Comparison of ENCODE assay signal across 9 cellular contexts in the genomic region with DNA sequence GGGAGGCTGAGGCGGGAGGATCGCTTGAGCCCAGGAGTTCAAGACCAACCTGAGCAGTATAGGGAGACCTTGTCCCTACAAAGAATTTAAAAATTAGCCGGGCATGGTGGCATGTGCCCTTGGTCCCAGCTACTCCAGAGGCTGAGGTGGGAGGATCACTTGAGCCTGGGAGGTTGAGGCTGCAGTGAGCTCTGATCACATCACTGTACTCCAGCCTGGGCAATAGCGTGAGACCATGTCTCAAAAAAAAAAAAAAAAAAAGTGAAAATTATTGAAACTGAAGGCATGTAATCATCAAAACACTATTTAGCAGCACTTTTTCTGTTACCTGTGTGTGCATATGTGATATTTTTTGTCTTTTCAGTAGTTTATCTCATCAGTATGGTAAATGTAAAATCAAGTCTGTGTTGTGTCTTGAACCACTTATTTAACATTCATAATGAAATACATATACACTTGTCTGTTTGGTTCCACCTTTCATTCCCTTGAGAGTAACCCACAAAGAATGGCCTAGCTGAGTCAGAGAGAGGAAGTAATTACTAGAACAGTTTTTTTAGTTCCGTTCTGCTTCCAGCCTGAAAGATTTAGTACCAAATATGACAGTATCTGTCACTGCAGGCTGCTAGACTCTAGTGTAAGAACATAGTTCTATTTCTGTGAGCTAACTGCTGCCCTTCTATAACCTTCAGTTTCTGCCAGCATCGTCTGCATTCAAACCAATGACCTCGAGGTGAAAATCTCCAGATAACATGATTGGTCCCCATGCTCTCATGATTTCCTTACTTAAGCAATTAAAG.
DNase-seq lines count a peak whose midpoint lies in the region; ATAC-seq and TF ChIP-seq lines count a peak whose summit lies in the region.
"Had no signal": no experiment of that assay in that cellular context is flagged by ENCODE, and none has a peak within 500 bp of the region (broad histone marks: within the 10 kb centered on the region; RNA-seq: fewer than 3 reads in every experiment).

No MANE protein-coding gene starts in this region.

- no peak for TF ChIP-seq CTCF in mucosa of descending colon (IDR thresholded peaks at IDR 0.05)

- peaks cover 9% of the 10 kb centered on the region for H3K4me1 Mint-ChIP-seq in activated T-helper 1 cell treated with anti-CD3 and anti-CD28 coated beads, Interleukin-12 subunit alpha, Interleukin-12 subunit beta, Interleukin-2, Interleukin-4 antibody, amounts not matched to agents 30 ng/mL and 10 ng/mL and 1 ng/mL, durations not matched to agents 14 hours and 24 hours and 36 hours (ENCODE audit: low read depth)

- DNase-seq in GF-D8 (lab: John Stamatoyannopoulos, UW) (peak; percentile 23), mucosa of descending colon (no peak), NCI-H526 treated with DMSO at 0.1 percent for 48 hours (lab: John Stamatoyannopoulos, UW) (no peak), NCI-H2227 treated with DMSO at 0.1 percent for 48 hours (lab: John Stamatoyannopoulos, UW) (no peak)
- no peak for DNase-seq in activated T-helper 1 cell treated with anti-CD3 and anti-CD28 coated beads, Interleukin-12 subunit alpha, Interleukin-12 subunit beta, Interleukin-2, Interleukin-4 antibody, amounts not matched to agents 30 ng/mL and 10 ng/mL and 1 ng/mL, durations not matched to agents 14 hours and 24 hours and 36 hours (ENCODE audit: low spot score)
- DNase-seq in activated CD4-positive, alpha-beta T cell treated with anti-CD3 and anti-CD28 coated beads for 48 hours = no peak

- ATAC-seq in GM21381 (IDR thresholded peaks at IDR 0.05; ENCODE audit: unreplicated experiment) = peak; percentile 97
- ATAC-seq in HG03558 (IDR thresholded peaks at IDR 0.05; ENCODE audit: extremely low read depth, unreplicated experiment) = peak; percentile 94
- peak; percentile 36 for ATAC-seq in mucosa of descending colon
- ATAC-seq: Panc1 had no signal

- no peaks in the 10 kb centered on the region for H3K36me3 ChIP-seq in mucosa of descending colon (ENCODE audit: low read depth)

- H3K9me3 ChIP-seq in mucosa of descending colon = no peaks in the 10 kb centered on the region

- H3K4me1 ChIP-seq in mucosa of descending colon (ENCODE audit: low read depth) = no peaks in the 10 kb centered on the region

- H3K27ac Mint-ChIP-seq in activated T-helper 1 cell treated with anti-CD3 and anti-CD28 coated beads, Interleukin-12 subunit alpha, Interleukin-12 subunit beta, Interleukin-2, Interleukin-4 antibody, amounts not matched to agents 30 ng/mL and 10 ng/mL and 1 ng/mL, durations not matched to agents 14 hours and 24 hours and 36 hours = peak overlapping the region; percentile 64

- H3K4me3 Mint-ChIP-seq in activated T-helper 1 cell treated with anti-CD3 and anti-CD28 coated beads, Interleukin-12 subunit alpha, Interleukin-12 subunit beta, Interleukin-2, Interleukin-4 antibody, amounts not matched to agents 30 ng/mL and 10 ng/mL and 1 ng/mL, durations not matched to agents 14 hours and 24 hours and 36 hours = no peak overlapping the region

- intact Hi-C loops in activated T-helper 1 cell treated with anti-CD3 and anti-CD28 coated beads, Interleukin-12 subunit alpha, Interleukin-12 subunit beta, Interleukin-2, Interleukin-4 antibody, amounts not matched to agents 30 ng/mL and 10 ng/mL and 1 ng/mL, durations not matched to agents 14 hours and 24 hours and 36 hours (cut with micrococcal nuclease) = loop anchor here (2.0 kb wide), 1 partner anchor 178 kb away; no protein-coding TSS in a partner anchor
- intact Hi-C loops in mucosa of descending colon (cut with DNase I, micrococcal nuclease) = no loop called here

- no peaks in the 10 kb centered on the region for H3K27me3 Mint-ChIP-seq in activated T-helper 1 cell treated with anti-CD3 and anti-CD28 coated beads, Interleukin-12 subunit alpha, Interleukin-12 subunit beta, Interleukin-2, Interleukin-4 antibody, amounts not matched to agents 30 ng/mL and 10 ng/mL and 1 ng/mL, durations not matched to agents 14 hours and 24 hours and 36 hours (ENCODE audit: insufficient read depth)

- no peaks in the 10 kb centered on the region for H3K9me3 Mint-ChIP-seq in activated T-helper 1 cell treated with anti-CD3 and anti-CD28 coated beads, Interleukin-12 subunit alpha, Interleukin-12 subunit beta, Interleukin-2, Interleukin-4 antibody, amounts not matched to agents 30 ng/mL and 10 ng/mL and 1 ng/mL, durations not matched to agents 14 hours and 24 hours and 36 hours

- H3K36me3 Mint-ChIP-seq in activated T-helper 1 cell treated with anti-CD3 and anti-CD28 coated beads, Interleukin-12 subunit alpha, Interleukin-12 subunit beta, Interleukin-2, Interleukin-4 antibody, amounts not matched to agents 30 ng/mL and 10 ng/mL and 1 ng/mL, durations not matched to agents 14 hours and 24 hours and 36 hours (ENCODE audit: low read depth) = peaks cover 2% of the 10 kb centered on the region

- no peak overlapping the region for H3K4me3 ChIP-seq in mucosa of descending colon

Comparison
In these comparisons a context has a peak if more than half of its experiments do, and no peak if none do; other contexts are left out.
1. ATAC-seq: peak in every context shown above with its lines; median percentile 97 in GM21381; 94 in HG03558; 36 in mucosa of descending colon.